Comparison of ENCODE assay signal across 24 cellular contexts in the genomic region with DNA sequence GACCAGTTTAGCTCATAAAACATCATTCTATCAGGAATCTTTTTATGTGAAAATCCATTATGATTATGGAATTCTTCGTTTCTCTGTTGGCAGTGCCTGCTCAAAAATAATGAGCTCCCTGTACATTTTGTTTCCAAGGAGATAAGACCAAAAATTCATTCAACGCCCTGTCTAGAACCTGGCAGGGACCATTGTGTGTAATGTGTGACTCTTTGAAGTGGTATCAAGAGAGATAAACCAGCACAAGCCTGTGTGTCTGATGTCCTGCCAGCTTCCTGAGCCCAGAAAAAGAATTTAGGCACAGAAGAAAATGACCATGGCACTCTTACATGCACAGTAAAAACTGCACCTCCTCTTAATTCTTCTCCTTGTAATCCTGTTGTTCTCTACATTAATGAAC.
DNase-seq lines count a peak whose midpoint lies in the region; ATAC-seq and TF ChIP-seq lines count a peak whose summit lies in the region.
"Had no signal": no experiment of that assay in that cellular context is flagged by ENCODE, and none has a peak within 500 bp of the region (broad histone marks: within the 10 kb centered on the region; RNA-seq: fewer than 3 reads in every experiment).

No MANE protein-coding gene starts in this region.

- no peak for TF ChIP-seq POLR2A in heart left ventricle (IDR thresholded peaks at IDR 0.05)
- TF ChIP-seq POLR2A in prostate gland (IDR thresholded peaks at IDR 0.05), result no peak

- no peak overlapping the region for H3K4me3 Mint-ChIP-seq in stimulated activated memory B cell treated with anti-CD40 and anti-IgM and Interleukin-4, amounts not matched to agents 10 μg/mL and 1 μg/mL and 100 μg/mL, for 72 hours
- H3K4me3 Mint-ChIP-seq in activated CD8-positive, alpha-beta T cell treated with anti-CD3 and anti-CD28 coated beads for 36 hours, result no peak overlapping the region
- H3K4me3 Mint-ChIP-seq: activated CD8-positive, alpha-beta T cell treated with anti-CD3 and anti-CD28 coated beads, Interleukin-2, amount 10 ng/mL, durations not matched to agents 7 days and 5 days; activated naive CD8-positive, alpha-beta T cell treated with anti-CD3 and anti-CD28 coated beads, Interleukin-2, amount 50 U/mL, for 24 hours; neural crest cell; T-helper 1 cell treated with Interleukin-12 subunit alpha and Interleukin-12 subunit beta and Interleukin-4 antibody, amounts not matched to agents 30 μg/mL and 1 μg/mL, for 36 hours had no signal

- H3K36me3 Mint-ChIP-seq in stimulated activated memory B cell treated with anti-CD40 and anti-IgM and Interleukin-4, amounts not matched to agents 10 μg/mL and 1 μg/mL and 100 μg/mL, for 72 hours, result no peaks in the 10 kb centered on the region
- H3K36me3 Mint-ChIP-seq in activated CD8-positive, alpha-beta T cell treated with anti-CD3 and anti-CD28 coated beads for 36 hours (ENCODE audit: low read depth), result no peaks in the 10 kb centered on the region

- H3K9me3 Mint-ChIP-seq in stimulated activated memory B cell treated with anti-CD40 and anti-IgM and Interleukin-4, amounts not matched to agents 10 μg/mL and 1 μg/mL and 100 μg/mL, for 72 hours, result no peaks in the 10 kb centered on the region
- no peaks in the 10 kb centered on the region for H3K9me3 Mint-ChIP-seq in activated CD8-positive, alpha-beta T cell treated with anti-CD3 and anti-CD28 coated beads for 36 hours
- H3K9me3 Mint-ChIP-seq: activated naive CD8-positive, alpha-beta T cell treated with anti-CD3 and anti-CD28 coated beads, Interleukin-2, amount 50 U/mL, for 24 hours; neural crest cell; T-helper 1 cell treated with Interleukin-12 subunit alpha and Interleukin-12 subunit beta and Interleukin-4 antibody, amounts not matched to agents 30 μg/mL and 1 μg/mL, for 36 hours had no signal

- no peaks in the 10 kb centered on the region for H3K4me1 Mint-ChIP-seq in stimulated activated memory B cell treated with anti-CD40 and anti-IgM and Interleukin-4, amounts not matched to agents 10 μg/mL and 1 μg/mL and 100 μg/mL, for 72 hours
- H3K4me1 Mint-ChIP-seq in activated CD8-positive, alpha-beta T cell treated with anti-CD3 and anti-CD28 coated beads for 36 hours (ENCODE audit: low read depth), result no peaks in the 10 kb centered on the region
- H3K4me1 Mint-ChIP-seq: activated naive CD8-positive, alpha-beta T cell treated with anti-CD3 and anti-CD28 coated beads, Interleukin-2, amount 50 U/mL, for 24 hours; neural crest cell had no signal

- H3K9me3 ChIP-seq in heart left ventricle, result no peaks in the 10 kb centered on the region
- no peaks in the 10 kb centered on the region for H3K9me3 ChIP-seq in prostate gland
- H3K9me3 ChIP-seq: upper lobe of left lung had no signal

- intact Hi-C loops in heart left ventricle (cut with DNase I) (no loop called here), prostate gland (cut with DNase I) (no loop called here)
- intact Hi-C loops in activated CD8-positive, alpha-beta T cell treated with anti-CD3 and anti-CD28 coated beads for 36 hours (cut with micrococcal nuclease), result no loop called here

- peak overlapping the region in 1 of 12 donors; percentile 39 for H3K27ac ChIP-seq in heart left ventricle
- no peak overlapping the region for H3K27ac ChIP-seq in prostate gland
- H3K27ac ChIP-seq: brain microvascular endothelial cell, HL-60, KMS-11, SK-N-MC, upper lobe of left lung had no signal

- CTCF ChIA-PET in activated CD8-positive, alpha-beta T cell treated with anti-CD3 and anti-CD28 coated beads for 36 hours (lab: Charles Lee), result no interaction called here

- ATAC-seq in heart left ventricle, result peak; percentile 93 to 97 (median 96)
- ATAC-seq in stimulated activated memory B cell treated with anti-CD40 and anti-IgM and Interleukin-4, amounts not matched to agents 10 μg/mL and 1 μg/mL and 100 μg/mL, for 72 hours, result no peak
- no peak for ATAC-seq in activated CD8-positive, alpha-beta T cell treated with anti-CD3 and anti-CD28 coated beads for 36 hours
- ATAC-seq: activated CD8-positive, alpha-beta T cell treated with anti-CD3 and anti-CD28 coated beads, Interleukin-2, amount 10 ng/mL, durations not matched to agents 7 days and 5 days; activated naive CD8-positive, alpha-beta T cell treated with anti-CD3 and anti-CD28 coated beads, Interleukin-2, amount 50 U/mL, for 24 hours had no signal

- no peaks in the 10 kb centered on the region for H3K27me3 ChIP-seq in heart left ventricle
- H3K27me3 ChIP-seq in prostate gland (replicated peaks; ENCODE audit: insufficient read depth), result no peaks in the 10 kb centered on the region
- H3K27me3 ChIP-seq: brain microvascular endothelial cell, upper lobe of left lung had no signal

- no peak overlapping the region for H3K4me3 ChIP-seq in heart left ventricle
- H3K4me3 ChIP-seq in prostate gland, result no peak overlapping the region
- H3K4me3 ChIP-seq: SK-N-MC, upper lobe of left lung had no signal

- WGBS in heart left ventricle, 4 donors, result 33 to 51% (median 35%) methylated on average over 2 of the region's 2 CpGs
- WGBS in prostate gland, result 12% methylated on average over 2 of the region's 2 CpGs

- DNase-seq in NCI-H1092 (lab: John Stamatoyannopoulos, UW) (peak; percentile 10), SW480 (ENCODE audit: low spot score) (peak; percentile 61), heart left ventricle (peak in 4 of 5 donors; percentile 41 to 58 (median 43)), prostate gland (ENCODE audit: low spot score) (peak; percentile 12), NCI-H187 treated with DMSO at 0.1 percent for 48 hours (lab: John Stamatoyannopoulos, UW) (no peak), cerebellar cortex (ENCODE audit: low spot score) (no peak)
- DNase-seq in activated CD8-positive, alpha-beta T cell treated with anti-CD3 and anti-CD28 coated beads for 36 hours, result no peak
- DNase-seq: activated CD8-positive, alpha-beta T cell treated with anti-CD3 and anti-CD28 coated beads, Interleukin-2, amount 10 ng/mL, durations not matched to agents 7 days and 5 days; activated gamma-delta T cell; activated naive CD8-positive, alpha-beta T cell treated with anti-CD3 and anti-CD28 coated beads, Interleukin-2, amount 50 U/mL, for 24 hours; activated T-cell treated with anti-CD3 and anti-CD28 coated beads for 4 hours; brain microvascular endothelial cell; effector CD8-positive, alpha-beta T cell; NCI-H345; NCI-H774; RPMI8226; upper lobe of left lung had no signal

- POLR2A ChIA-PET in activated CD8-positive, alpha-beta T cell treated with anti-CD3 and anti-CD28 coated beads for 36 hours (lab: Charles Lee), result no interaction called here

- peaks cover 0 to 22% (median 4%) of the 10 kb centered on the region in 12 donors for H3K4me1 ChIP-seq in heart left ventricle
- H3K4me1 ChIP-seq in prostate gland (replicated peaks), result no peaks in the 10 kb centered on the region
- H3K4me1 ChIP-seq: upper lobe of left lung had no signal

- no peak overlapping the region for H3K27ac Mint-ChIP-seq in stimulated activated memory B cell treated with anti-CD40 and anti-IgM and Interleukin-4, amounts not matched to agents 10 μg/mL and 1 μg/mL and 100 μg/mL, for 72 hours
- no peak overlapping the region for H3K27ac Mint-ChIP-seq in activated CD8-positive, alpha-beta T cell treated with anti-CD3 and anti-CD28 coated beads for 36 hours
- H3K27ac Mint-ChIP-seq: activated CD8-positive, alpha-beta T cell treated with anti-CD3 and anti-CD28 coated beads, Interleukin-2, amount 10 ng/mL, durations not matched to agents 7 days and 5 days; activated naive CD8-positive, alpha-beta T cell treated with anti-CD3 and anti-CD28 coated beads, Interleukin-2, amount 50 U/mL, for 24 hours; progenitor cell of endocrine pancreas; T-helper 1 cell treated with Interleukin-12 subunit alpha and Interleukin-12 subunit beta and Interleukin-4 antibody, amounts not matched to agents 30 μg/mL and 1 μg/mL, for 36 hours had no signal

- H3K36me3 ChIP-seq in heart left ventricle, result no peaks in the 10 kb centered on the region
- H3K36me3 ChIP-seq in prostate gland, result no peaks in the 10 kb centered on the region
- H3K36me3 ChIP-seq: brain microvascular endothelial cell, upper lobe of left lung had no signal

- peaks cover 7% of the 10 kb centered on the region for H3K27me3 Mint-ChIP-seq in stimulated activated memory B cell treated with anti-CD40 and anti-IgM and Interleukin-4, amounts not matched to agents 10 μg/mL and 1 μg/mL and 100 μg/mL, for 72 hours
- no peaks in the 10 kb centered on the region for H3K27me3 Mint-ChIP-seq in activated CD8-positive, alpha-beta T cell treated with anti-CD3 and anti-CD28 coated beads for 36 hours
- H3K27me3 Mint-ChIP-seq: progenitor cell of endocrine pancreas had no signal

- TF ChIP-seq CTCF in heart left ventricle (IDR thresholded peaks at IDR 0.05) (no peak), prostate gland (IDR thresholded peaks at IDR 0.05) (no peak)
- no peak for TF ChIP-seq CTCF in activated CD8-positive, alpha-beta T cell treated with anti-CD3 and anti-CD28 coated beads for 36 hours (IDR thresholded peaks at IDR 0.05)

Comparison
In these comparisons a context has a peak if more than half of its experiments do, and no peak if none do; other contexts are left out.
1. DNase-seq: peak in NCI-H1092 (single experiment), SW480 (single experiment), heart left ventricle (4 of 5) and prostate gland (single experiment); none in NCI-H187 treated with DMSO at 0.1 percent for 48 hours (single experiment), activated CD8-positive, alpha-beta T cell treated with anti-CD3 and anti-CD28 coated beads for 36 hours (single experiment) and cerebellar cortex (single experiment).
2. ATAC-seq: peak in heart left ventricle (4 of 4); none in stimulated activated memory B cell treated with anti-CD40 and anti-IgM and Interleukin-4, amounts not matched to agents 10 μg/mL and 1 μg/mL and 100 μg/mL, for 72 hours (single experiment) and activated CD8-positive, alpha-beta T cell treated with anti-CD3 and anti-CD28 coated beads for 36 hours (single experiment).